8 cellular contexts compared by ENCODE assay signal in the genomic region with DNA sequence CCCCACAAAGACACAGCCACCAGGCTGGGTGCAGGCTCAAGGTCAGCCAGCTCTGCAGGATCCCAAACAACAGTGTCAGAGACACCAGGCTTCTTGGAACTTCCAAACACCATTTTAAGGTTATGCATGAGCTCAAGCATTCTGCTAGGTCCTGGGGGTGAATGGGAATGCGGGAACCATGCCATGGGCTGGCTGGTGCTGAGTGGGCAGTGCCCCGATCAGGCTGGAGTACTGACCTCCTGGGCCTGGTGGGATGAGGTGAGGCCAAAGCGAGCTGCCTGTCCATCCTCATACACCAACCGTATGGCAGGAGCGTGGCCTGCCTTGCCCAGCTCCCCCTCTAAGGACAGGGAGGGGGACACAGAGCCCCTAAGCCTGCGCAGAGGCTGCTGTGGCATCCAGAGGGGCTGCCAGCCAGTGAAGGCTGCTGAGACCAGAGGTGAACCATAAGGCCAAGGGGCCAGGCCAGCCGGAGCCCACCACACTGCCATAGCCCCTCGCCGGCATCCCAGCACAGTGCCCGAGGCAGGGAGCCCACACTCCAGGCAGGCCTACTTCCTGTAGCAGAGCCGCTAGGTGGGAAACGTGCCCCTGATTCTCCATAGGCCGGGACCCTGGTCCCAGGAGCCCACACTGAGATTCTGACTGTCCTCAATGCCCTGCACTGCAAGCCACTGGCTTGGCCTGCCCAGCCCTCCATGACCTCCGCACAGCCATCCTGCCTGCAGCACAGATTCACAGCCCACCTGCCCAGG.
DNase-seq lines count a peak whose midpoint lies in the region; ATAC-seq, FAIRE-seq and TF ChIP-seq lines count a peak whose summit lies in the region.

No MANE protein-coding gene starts in this region.

- no peaks in the 10 kb centered on the region for H3K23me2 ChIP-seq in H9 (ENCODE audit: insufficient read length, low read depth, low read length, poor library complexity, severe bottlenecking)

- no CpG with 5 or more reads among the region's 14 CpGs for WGBS in H9 (ENCODE audit: extremely low coverage, insufficient read length, low lambda C conversion rate)

- H3K9ac ChIP-seq in H9 (ENCODE audit: extremely low read depth, insufficient read length, low read length), result no peak overlapping the region

- no peaks in the 10 kb centered on the region for H3K9me3 ChIP-seq in H9 (ENCODE audit: control insufficient read depth, low read depth, low read length)

- no peak overlapping the region for H2BK12ac ChIP-seq in H9 (ENCODE audit: insufficient read length, low read depth, low read length)

- H2BK20ac ChIP-seq in H9 (ENCODE audit: low read depth, low read length, poor library complexity, severe bottlenecking), result no peak overlapping the region

- H3K9me3 Mint-ChIP-seq in H9 (no peaks in the 10 kb centered on the region), immature natural killer cell (no peaks in the 10 kb centered on the region)
- no peaks in the 10 kb centered on the region for H3K9me3 Mint-ChIP-seq in activated T-helper 2 cell treated with anti-CD3 and anti-CD28 coated beads, Interferon-gamma antibody, Interleukin-2, Interleukin-4, amounts not matched to agents 10 μg/mL and 5 μg/mL and 100 μg/mL, durations not matched to agents 14 hours and 24 hours and 36 hours

- H2AK5ac ChIP-seq in H9 (ENCODE audit: insufficient read length, low read length), result no peak overlapping the region

- TF ChIP-seq CTCF in H9 (conservative IDR thresholded peaks at IDR 0.05), result no peak

- no peaks in the 10 kb centered on the region for H4K20me1 ChIP-seq in H9 (ENCODE audit: control insufficient read depth, insufficient read depth, insufficient read length)

- ATAC-seq in HG02763 (IDR thresholded peaks at IDR 0.05; ENCODE audit: unreplicated experiment) (no peak), GM21381 (IDR thresholded peaks at IDR 0.05; ENCODE audit: unreplicated experiment) (no peak)

- H3K4me2 ChIP-seq in H9 (ENCODE audit: insufficient read depth, insufficient read length, low read length), result no peak overlapping the region

- H3K56ac ChIP-seq in H9 (ENCODE audit: insufficient read length, low read depth, low read length), result no peak overlapping the region

- H3K27me3 Mint-ChIP-seq in H9 (ENCODE audit: low read depth), result no peaks in the 10 kb centered on the region
- peaks cover 3% of the 10 kb centered on the region for H3K27me3 Mint-ChIP-seq in activated T-helper 2 cell treated with anti-CD3 and anti-CD28 coated beads, Interferon-gamma antibody, Interleukin-2, Interleukin-4, amounts not matched to agents 10 μg/mL and 5 μg/mL and 100 μg/mL, durations not matched to agents 14 hours and 24 hours and 36 hours (ENCODE audit: low read depth)
- peaks cover 7 to 21% (median 17%) of the 10 kb centered on the region in 3 donors for H3K27me3 Mint-ChIP-seq in immature natural killer cell (ENCODE audit: low read depth in 3 of 3)

- H3K4me1 Mint-ChIP-seq in H9 (peaks cover 46 to 56% of the 10 kb centered on the region in 2 experiments), immature natural killer cell (peaks cover 91 to 94% of the 10 kb centered on the region in 2 donors)
- peaks cover 73% of the 10 kb centered on the region for H3K4me1 Mint-ChIP-seq in activated T-helper 2 cell treated with anti-CD3 and anti-CD28 coated beads, Interferon-gamma antibody, Interleukin-2, Interleukin-4, amounts not matched to agents 10 μg/mL and 5 μg/mL and 100 μg/mL, durations not matched to agents 14 hours and 24 hours and 36 hours (ENCODE audit: low read depth)

- H3K27ac ChIP-seq in H9 (ENCODE audit: insufficient read length, low read depth, low read length), result no peak overlapping the region
- peak overlapping the region in 20 of 21 experiments; percentile 23 to 93 (median 79) for H3K27ac ChIP-seq in skin epidermis

- DNase-seq in H9, result no peak
- DNase-seq in activated T-helper 2 cell treated with anti-CD3 and anti-CD28 coated beads, Interferon-gamma antibody, Interleukin-2, Interleukin-4, amounts not matched to agents 10 μg/mL and 5 μg/mL and 100 μg/mL, durations not matched to agents 14 hours and 24 hours and 36 hours (ENCODE audit: low spot score), result no peak
- DNase-seq in immature natural killer cell, result no peak
- DNase-seq in HTR-8/SVneo (ENCODE audit: insufficient read length, low spot score), result no peak
- DNase-seq in Kasumi-1 (lab: John Stamatoyannopoulos, UW), result no peak

- H4K5ac ChIP-seq in H9 (ENCODE audit: insufficient read length, low read depth, low read length), result no peak overlapping the region

- H3K36me3 Mint-ChIP-seq in H9 (ENCODE audit: insufficient read depth in 1 of 3, low read depth in 3 of 3), result no peaks in the 10 kb centered on the region; a peak in 3 of 7 replicates
- peaks cover 26% of the 10 kb centered on the region for H3K36me3 Mint-ChIP-seq in activated T-helper 2 cell treated with anti-CD3 and anti-CD28 coated beads, Interferon-gamma antibody, Interleukin-2, Interleukin-4, amounts not matched to agents 10 μg/mL and 5 μg/mL and 100 μg/mL, durations not matched to agents 14 hours and 24 hours and 36 hours (ENCODE audit: low read depth)
- H3K36me3 Mint-ChIP-seq in immature natural killer cell, result peaks cover 0 to 9% (median 0%) of the 10 kb centered on the region in 3 donors

- H3K27ac Mint-ChIP-seq in H9 (peak overlapping the region in 1 of 3 experiments; percentile 82; a peak in 4 of 7 replicates), immature natural killer cell (peak overlapping the region; percentile 95 to 100 (median 99))
- H3K27ac Mint-ChIP-seq in activated T-helper 2 cell treated with anti-CD3 and anti-CD28 coated beads, Interferon-gamma antibody, Interleukin-2, Interleukin-4, amounts not matched to agents 10 μg/mL and 5 μg/mL and 100 μg/mL, durations not matched to agents 14 hours and 24 hours and 36 hours, result peak overlapping the region; percentile 80

- H2BK15ac ChIP-seq in H9 (ENCODE audit: low read depth, low read length), result no peak overlapping the region

- H2BK120ac ChIP-seq in H9 (ENCODE audit: low read depth, low read length, poor library complexity, severe bottlenecking), result no peak overlapping the region

- H3K4ac ChIP-seq in H9 (ENCODE audit: low read depth, low read length), result no peak overlapping the region

- H3K23ac ChIP-seq in H9 (ENCODE audit: insufficient read length, low read depth, low read length), result no peak overlapping the region

- H3K4me3 ChIP-seq in skin epidermis, result peak overlapping the region in 2 of 7 experiments; percentile 25 to 31

- peaks cover 6% of the 10 kb centered on the region; the same call in 1 of the 2 replicates for H3K4me1 ChIP-seq in H9 (ENCODE audit: insufficient read depth, low read length)

- H2BK5ac ChIP-seq in H9 (ENCODE audit: insufficient read length, low read length), result no peak overlapping the region

- H3K4me3 Mint-ChIP-seq in H9 (no peak overlapping the region), immature natural killer cell (peak overlapping the region; percentile 92 to 98 (median 98))
- peak overlapping the region; percentile 82 for H3K4me3 Mint-ChIP-seq in activated T-helper 2 cell treated with anti-CD3 and anti-CD28 coated beads, Interferon-gamma antibody, Interleukin-2, Interleukin-4, amounts not matched to agents 10 μg/mL and 5 μg/mL and 100 μg/mL, durations not matched to agents 14 hours and 24 hours and 36 hours (ENCODE audit: low read depth)

- intact Hi-C loops in activated T-helper 2 cell treated with anti-CD3 and anti-CD28 coated beads, Interferon-gamma antibody, Interleukin-2, Interleukin-4, amounts not matched to agents 10 μg/mL and 5 μg/mL and 100 μg/mL, durations not matched to agents 14 hours and 24 hours and 36 hours (cut with micrococcal nuclease), result loop anchor here (1.0 to 10.0 kb wide), 9 partner anchors 9 to 281 kb away; a partner anchor contains a TSS

- H2AFZ ChIP-seq in H9 (ENCODE audit: low read length), result no peak overlapping the region

- H4K8ac ChIP-seq in H9 (replicated peaks; ENCODE audit: insufficient read length, low read depth, low read length), result no peak overlapping the region

- FAIRE-seq in HTR-8/SVneo (lab: Jason Lieb, UNC), result no peak

- H3K14ac ChIP-seq in H9 (ENCODE audit: insufficient read depth, low read length), result peak overlapping the region; percentile 81; the same call in 1 of the 2 replicates

- no peak overlapping the region for H4K91ac ChIP-seq in H9 (ENCODE audit: insufficient read length, low read depth, low read length)

- peaks cover 10% of the 10 kb centered on the region for H3K79me1 ChIP-seq in H9 (ENCODE audit: insufficient read depth, low read depth, low read length, poor library complexity, severe bottlenecking)

- no peaks in the 10 kb centered on the region; the same call in 1 of the 2 replicates for H3K27me3 ChIP-seq in H9 (ENCODE audit: insufficient read depth, low read length)

- no peak overlapping the region for H3T11ph ChIP-seq in H9 (ENCODE audit: low read length)

- H3K79me2 ChIP-seq in H9 (ENCODE audit: insufficient read depth, low read length), result peaks cover 13% of the 10 kb centered on the region; the same call in 1 of the 2 replicates

- H3K18ac ChIP-seq in H9 (ENCODE audit: insufficient read length, low read depth, low read length), result no peak overlapping the region

Comparison
In these comparisons a context has a peak if more than half of its experiments do, and no peak if none do; other contexts are left out.
1. H3K4me3 Mint-ChIP-seq: peak in activated T-helper 2 cell treated with anti-CD3 and anti-CD28 coated beads, Interferon-gamma antibody, Interleukin-2, Interleukin-4, amounts not matched to agents 10 μg/mL and 5 μg/mL and 100 μg/mL, durations not matched to agents 14 hours and 24 hours and 36 hours (single experiment) and immature natural killer cell (5 of 5); none in H9 (0 of 2).